ENCODE assay signal across 20 cellular contexts in genomic region chr19:1823539-1824251, GRCh38.
"Had no signal": no experiment of that assay in that cellular context is flagged by ENCODE, and none has a peak within 500 bp of the region (broad histone marks: within the 10 kb centered on the region; RNA-seq: fewer than 3 reads in every experiment).

No MANE protein-coding gene starts in this region.

- H3K4me3 ChIP-seq: lung, thyroid gland, upper lobe of right lung had no signal

- ATAC-seq: natural killer cell; stimulated activated naive CD8-positive, alpha-beta T cell treated with anti-CD3 and anti-CD28 coated beads, Interleukin-15, Interleukin-2, amounts not matched to agents 100 U/mL and 50 U/mL, for 24 hours; upper lobe of right lung had no signal

- H3K27me3 ChIP-seq: thyroid gland, upper lobe of right lung had no signal

- DNase-seq: activated CD4-positive, alpha-beta T cell treated with anti-CD3 and anti-CD28 coated beads for 4 hours; activated CD4-positive, alpha-beta T cell treated with anti-CD3 and anti-CD28 coated beads, Interleukin-2, amount 50 U/mL, for 48 hours; activated CD4-positive, CD25-positive, alpha-beta regulatory T cell; activated naive CD4-positive, alpha-beta T cell treated with Interleukin-2 at 50 U/mL for 16 hours; activated naive CD8-positive, alpha-beta T cell treated with anti-CD3 and anti-CD28 coated beads for 36 hours; activated T-cell treated with anti-CD3 and anti-CD28 coated beads, Interleukin-2, amount 50 U/mL, for 48 hours; amniotic stem cell; cortex of kidney; midbrain; natural killer cell; retina; stimulated activated CD4-positive, alpha-beta T cell treated with anti-CD3 and anti-CD28 coated beads, Interleukin-4, amount 100 ng/mL, for 24 hours; stimulated activated naive CD8-positive, alpha-beta T cell treated with anti-CD3 and anti-CD28 coated beads, Interleukin-15, Interleukin-2, amounts not matched to agents 100 U/mL and 50 U/mL, for 24 hours; thyroid gland; upper lobe of right lung had no signal

- H3K27me3 Mint-ChIP-seq: activated naive CD8-positive, alpha-beta T cell treated with anti-CD3 and anti-CD28 coated beads for 36 hours; progenitor cell of endocrine pancreas had no signal

- H3K4me1 ChIP-seq: upper lobe of right lung had no signal

- H3K9me3 ChIP-seq: thyroid gland, upper lobe of right lung had no signal

- H3K36me3 Mint-ChIP-seq: natural killer cell had no signal

- H3K4me3 Mint-ChIP-seq: activated naive CD8-positive, alpha-beta T cell treated with anti-CD3 and anti-CD28 coated beads for 36 hours; natural killer cell had no signal

- H3K27ac ChIP-seq: epithelial cell of prostate, thyroid gland, upper lobe of right lung had no signal

- H3K27ac Mint-ChIP-seq: activated naive CD8-positive, alpha-beta T cell treated with anti-CD3 and anti-CD28 coated beads for 36 hours; natural killer cell; progenitor cell of endocrine pancreas had no signal

- H3K9me3 Mint-ChIP-seq: activated naive CD8-positive, alpha-beta T cell treated with anti-CD3 and anti-CD28 coated beads for 36 hours; natural killer cell had no signal

- FAIRE-seq: bronchial epithelial cell, keratinocyte had no signal
